Comparison of ENCODE assay signal across 21 cellular contexts in the genomic region with DNA sequence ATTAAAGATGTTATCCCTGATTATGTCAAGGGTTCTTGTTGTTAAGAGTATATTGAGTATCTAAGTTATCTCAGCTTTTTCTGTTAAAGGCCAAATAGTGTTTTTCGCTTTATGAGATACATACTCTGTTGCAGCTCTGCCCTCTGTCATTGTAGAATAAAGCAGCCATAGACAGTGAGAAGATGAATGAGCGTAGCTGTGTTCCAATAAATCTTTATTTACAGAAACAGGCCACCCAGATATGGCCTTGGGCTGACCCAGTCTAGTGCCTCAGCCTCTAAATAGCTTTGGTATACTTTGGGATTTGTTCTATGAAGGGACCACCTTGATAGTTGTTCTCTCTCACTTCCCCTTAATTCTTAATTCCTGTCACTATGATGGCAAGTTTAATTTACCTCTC.
A peak's percentile ranks its signal among the peaks of the same experiment; 100 is the strongest.
DNase-seq lines count a peak whose midpoint lies in the region; ATAC-seq, FAIRE-seq and TF ChIP-seq lines count a peak whose summit lies in the region.
"Had no signal": no experiment of that assay in that cellular context is flagged by ENCODE, and none has a peak within 500 bp of the region (broad histone marks: within the 10 kb centered on the region; RNA-seq: fewer than 3 reads in every experiment).

No MANE protein-coding gene starts in this region.

- H3K4me1 Mint-ChIP-seq in activated naive CD4-positive, alpha-beta T cell treated with anti-CD3 and anti-CD28 coated beads, Interleukin-2, amount 50 U/mL, for 24 hours: peaks cover 12% of the 10 kb centered on the region
- peaks cover 13% of the 10 kb centered on the region for H3K4me1 Mint-ChIP-seq in activated T-helper 1 cell treated with anti-CD3 and anti-CD28 coated beads, Interleukin-12 subunit alpha, Interleukin-12 subunit beta, Interleukin-2, Interleukin-4 antibody, amounts not matched to agents 30 ng/mL and 10 ng/mL and 1 ng/mL, durations not matched to agents 14 hours and 24 hours and 36 hours (ENCODE audit: low read depth)
- H3K4me1 Mint-ChIP-seq in naive thymus-derived CD4-positive, alpha-beta T cell: peaks cover 0 to 10% (median 6%) of the 10 kb centered on the region in 7 donors

- H3K27me3 Mint-ChIP-seq in activated naive CD4-positive, alpha-beta T cell treated with anti-CD3 and anti-CD28 coated beads, Interleukin-2, amount 50 U/mL, for 24 hours: no peaks in the 10 kb centered on the region
- no peaks in the 10 kb centered on the region for H3K27me3 Mint-ChIP-seq in activated T-helper 1 cell treated with anti-CD3 and anti-CD28 coated beads, Interleukin-12 subunit alpha, Interleukin-12 subunit beta, Interleukin-2, Interleukin-4 antibody, amounts not matched to agents 30 ng/mL and 10 ng/mL and 1 ng/mL, durations not matched to agents 14 hours and 24 hours and 36 hours (ENCODE audit: insufficient read depth)
- H3K27me3 Mint-ChIP-seq in naive thymus-derived CD4-positive, alpha-beta T cell: no peaks in the 10 kb centered on the region
- H3K27me3 Mint-ChIP-seq: CD4-positive, CD25-positive, alpha-beta regulatory T cell had no signal

- H4K20me1 ChIP-seq in K562 (replicated peaks; ENCODE audit: control insufficient read depth, insufficient read depth, low read length): no peaks in the 10 kb centered on the region

- no peaks in the 10 kb centered on the region for H3K9me3 Mint-ChIP-seq in activated naive CD4-positive, alpha-beta T cell treated with anti-CD3 and anti-CD28 coated beads, Interleukin-2, amount 50 U/mL, for 24 hours
- H3K9me3 Mint-ChIP-seq in activated T-helper 1 cell treated with anti-CD3 and anti-CD28 coated beads, Interleukin-12 subunit alpha, Interleukin-12 subunit beta, Interleukin-2, Interleukin-4 antibody, amounts not matched to agents 30 ng/mL and 10 ng/mL and 1 ng/mL, durations not matched to agents 14 hours and 24 hours and 36 hours: no peaks in the 10 kb centered on the region
- H3K9me3 Mint-ChIP-seq in naive thymus-derived CD4-positive, alpha-beta T cell: no peaks in the 10 kb centered on the region
- H3K9me3 Mint-ChIP-seq: CD8-positive, alpha-beta memory T cell had no signal

- no peak overlapping the region for H3K4me3 Mint-ChIP-seq in activated naive CD4-positive, alpha-beta T cell treated with anti-CD3 and anti-CD28 coated beads, Interleukin-2, amount 50 U/mL, for 24 hours
- H3K4me3 Mint-ChIP-seq in activated T-helper 1 cell treated with anti-CD3 and anti-CD28 coated beads, Interleukin-12 subunit alpha, Interleukin-12 subunit beta, Interleukin-2, Interleukin-4 antibody, amounts not matched to agents 30 ng/mL and 10 ng/mL and 1 ng/mL, durations not matched to agents 14 hours and 24 hours and 36 hours: no peak overlapping the region
- no peak overlapping the region for H3K4me3 Mint-ChIP-seq in naive thymus-derived CD4-positive, alpha-beta T cell
- H3K4me3 Mint-ChIP-seq: CD4-positive, CD25-positive, alpha-beta regulatory T cell; CD8-positive, alpha-beta memory T cell had no signal

- no peak overlapping the region for H3K4me2 ChIP-seq in K562 (ENCODE audit: insufficient read depth, low read length)

- peak overlapping the region; percentile 37 for H3K27ac Mint-ChIP-seq in activated naive CD4-positive, alpha-beta T cell treated with anti-CD3 and anti-CD28 coated beads, Interleukin-2, amount 50 U/mL, for 24 hours
- peak overlapping the region; percentile 1 for H3K27ac Mint-ChIP-seq in activated T-helper 1 cell treated with anti-CD3 and anti-CD28 coated beads, Interleukin-12 subunit alpha, Interleukin-12 subunit beta, Interleukin-2, Interleukin-4 antibody, amounts not matched to agents 30 ng/mL and 10 ng/mL and 1 ng/mL, durations not matched to agents 14 hours and 24 hours and 36 hours
- peak overlapping the region in 6 of 9 donors; percentile 12 to 66 (median 56) for H3K27ac Mint-ChIP-seq in naive thymus-derived CD4-positive, alpha-beta T cell

- no peak overlapping the region for H3K27ac ChIP-seq in K562 (ENCODE audit: extremely low read depth, low read depth, low read length)
- H3K27ac ChIP-seq in naive thymus-derived CD4-positive, alpha-beta T cell (ENCODE audit: low read depth, low read length): no peak overlapping the region
- H3K27ac ChIP-seq: GM23248 had no signal

- no peaks in the 10 kb centered on the region for H3K79me2 ChIP-seq in K562 (ENCODE audit: control insufficient read depth, insufficient read depth, low read length)

- no peak for TF ChIP-seq RAD21 in K562 (CRISPR knock-in tag; conservative IDR thresholded peaks at IDR 0.05 in 1 of 2, IDR thresholded peaks at IDR 0.05 in 1 of 2)

- peaks cover 94% of the 10 kb centered on the region for H3K36me3 ChIP-seq in K562 (ENCODE audit: control insufficient read depth, insufficient read depth, low read length)
- peaks cover 31 to 99% (median 63%) of the 10 kb centered on the region in 3 experiments for H3K36me3 ChIP-seq in naive thymus-derived CD4-positive, alpha-beta T cell (ENCODE audit: control insufficient read depth in 2 of 3, insufficient read depth in 3 of 3, low read length in 3 of 3)

- in situ Hi-C loops in K562 (cut with MboI): no loop called here

- no peaks in the 10 kb centered on the region for H3K9me1 ChIP-seq in K562 (ENCODE audit: control insufficient read depth, insufficient read depth, low read length)

- no peak for FAIRE-seq in K562 (lab: Jason Lieb, UNC)
- FAIRE-seq: A204.1, GM18507 had no signal

- no peaks in the 10 kb centered on the region for H3K9me3 ChIP-seq in K562 (replicated peaks; ENCODE audit: control insufficient read depth, insufficient read depth, low read depth, low read length)
- H3K9me3 ChIP-seq in naive thymus-derived CD4-positive, alpha-beta T cell (ENCODE audit: control insufficient read depth in 2 of 3, low read length in 3 of 3): no peaks in the 10 kb centered on the region
- H3K9me3 ChIP-seq: BE2C, HAP-1 had no signal

- TF ChIP-seq CTCF in K562 (IDR thresholded peaks at IDR 0.05 in 2 of 3, conservative IDR thresholded peaks at IDR 0.05 in 1 of 3; ENCODE audit: insufficient read depth in 2 of 3, low read depth in 1 of 3, low read length in 3 of 3): no peak

- peaks cover 18% of the 10 kb centered on the region for H3K36me3 Mint-ChIP-seq in activated naive CD4-positive, alpha-beta T cell treated with anti-CD3 and anti-CD28 coated beads, Interleukin-2, amount 50 U/mL, for 24 hours
- peaks cover 64% of the 10 kb centered on the region for H3K36me3 Mint-ChIP-seq in activated T-helper 1 cell treated with anti-CD3 and anti-CD28 coated beads, Interleukin-12 subunit alpha, Interleukin-12 subunit beta, Interleukin-2, Interleukin-4 antibody, amounts not matched to agents 30 ng/mL and 10 ng/mL and 1 ng/mL, durations not matched to agents 14 hours and 24 hours and 36 hours (ENCODE audit: low read depth)
- peaks cover 16 to 83% (median 57%) of the 10 kb centered on the region in 5 donors for H3K36me3 Mint-ChIP-seq in naive thymus-derived CD4-positive, alpha-beta T cell

- DNase-seq in activated naive CD4-positive, alpha-beta T cell (lab: John Stamatoyannopoulos, UW): no peak
- DNase-seq in activated T-helper 1 cell treated with anti-CD3 and anti-CD28 coated beads, Interleukin-12 subunit alpha, Interleukin-12 subunit beta, Interleukin-2, Interleukin-4 antibody, amounts not matched to agents 30 ng/mL and 10 ng/mL and 1 ng/mL, durations not matched to agents 14 hours and 24 hours and 36 hours (ENCODE audit: low spot score): no peak
- no peak for DNase-seq in K562 (ENCODE audit: extremely low read depth in 1 of 4, low spot score in 3 of 4)
- DNase-seq in naive thymus-derived CD4-positive, alpha-beta T cell: no peak
- DNase-seq in Kasumi-1 (lab: John Stamatoyannopoulos, UW): no peak
- no peak for DNase-seq in SW480 (ENCODE audit: low spot score)
- DNase-seq: ACHN; BE2C; C1 segment of cervical spinal cord; CD4-positive, CD25-positive, alpha-beta regulatory T cell; CD8-positive, alpha-beta memory T cell; COR-L47; DMS153; DMS79 treated with DMSO at 0.1 percent for 48 hours; GF-D8; GM23248 had no signal

- no peak overlapping the region for H2AFZ ChIP-seq in K562 (ENCODE audit: low read depth, low read length)
- H2AFZ ChIP-seq: GM23248 had no signal

- ATAC-seq in K562 (no peak), HG03571 (IDR thresholded peaks at IDR 0.05; ENCODE audit: unreplicated experiment) (no peak)
- ATAC-seq in naive thymus-derived CD4-positive, alpha-beta T cell: no peak

- H3K27me3 ChIP-seq in K562 (ENCODE audit: control insufficient read depth in 2 of 2, insufficient read depth in 2 of 2, low read length in 2 of 2): no peaks in the 10 kb centered on the region
- no peaks in the 10 kb centered on the region for H3K27me3 ChIP-seq in naive thymus-derived CD4-positive, alpha-beta T cell (ENCODE audit: control insufficient read depth in 2 of 2, insufficient read depth in 2 of 2, low read length in 2 of 2)
- H3K27me3 ChIP-seq: BE2C had no signal

- TF ChIP-seq EP300 in K562 (IDR thresholded peaks at IDR 0.05; ENCODE audit: low read length): no peak

- H3K4me1 ChIP-seq in K562 (replicated peaks in 1 of 2; ENCODE audit: control insufficient read depth in 2 of 2, insufficient read depth in 2 of 2, low read length in 2 of 2): no peaks in the 10 kb centered on the region
- no peaks in the 10 kb centered on the region for H3K4me1 ChIP-seq in naive thymus-derived CD4-positive, alpha-beta T cell (ENCODE audit: control insufficient read depth in 2 of 2, insufficient read depth in 2 of 2, low read length in 2 of 2)
- H3K4me1 ChIP-seq: BE2C, HAP-1 had no signal

- H3K9ac ChIP-seq in K562 (ENCODE audit: insufficient read depth in 1 of 2, low read depth in 2 of 2, low read length in 2 of 2): no peak overlapping the region
- H3K9ac ChIP-seq: GM23248 had no signal

- intact Hi-C loops in activated T-helper 1 cell treated with anti-CD3 and anti-CD28 coated beads, Interleukin-12 subunit alpha, Interleukin-12 subunit beta, Interleukin-2, Interleukin-4 antibody, amounts not matched to agents 30 ng/mL and 10 ng/mL and 1 ng/mL, durations not matched to agents 14 hours and 24 hours and 36 hours (cut with micrococcal nuclease): no loop called here
- intact Hi-C loops in K562 (cut with micrococcal nuclease): no loop called here
- intact Hi-C loops in naive thymus-derived CD4-positive, alpha-beta T cell (cut with micrococcal nuclease): loop anchor here in 1 of 2 donors (1.0 to 5.0 kb wide), 2 partner anchors 11 to 33 kb away; no protein-coding TSS in a partner anchor

- CTCF ChIA-PET in K562 (lab: Yijun Ruan, JAX; ENCODE audit: low intra/inter-chr PET ratio): no interaction called here
- CTCF ChIA-PET in naive thymus-derived CD4-positive, alpha-beta T cell (lab: Charles Lee): interaction anchor here (0.5 kb wide), 1 partner anchor 624 kb away, joined by 3 read pairs; no protein-coding TSS in a partner anchor

- BruUV-seq in K562 (replicated peaks; lab: Mats Ljungman, UMichigan): no TSS peak

- 78% methylated on average over 2 of the region's 2 CpGs for WGBS in K562 (ENCODE audit: insufficient coverage, low coverage, missing lambda C conversion rate)

- H3K4me3 ChIP-seq in K562: no peak overlapping the region
- no peak overlapping the region for H3K4me3 ChIP-seq in naive thymus-derived CD4-positive, alpha-beta T cell (ENCODE audit: low read length)
- H3K4me3 ChIP-seq: GM23248, HAP-1 had no signal

- TF ChIP-seq POLR2A in K562 (conservative IDR thresholded peaks at IDR 0.05): no peak

- POLR2A ChIA-PET in K562 (lab: Yijun Ruan, JAX): no interaction called here
- POLR2A ChIA-PET in naive thymus-derived CD4-positive, alpha-beta T cell (lab: Charles Lee): no interaction called here

TF ChIP-seq in K562, 482 proteins besides CTCF, POLR2A, EP300 and RAD21 (continues in another document):
- no peak for TF ChIP-seq ZNF57 (CRISPR knock-in tag; IDR thresholded peaks at IDR 0.05)
- no peak for TF ChIP-seq ZBTB17 (CRISPR knock-in tag; IDR thresholded peaks at IDR 0.05)

Comparison
In these comparisons a context has a peak if more than half of its experiments do, and no peak if none do; other contexts are left out.
1. H3K27ac Mint-ChIP-seq: peak in every context shown above with its lines; median percentile 56 in naive thymus-derived CD4-positive, alpha-beta T cell; 37 in activated naive CD4-positive, alpha-beta T cell treated with anti-CD3 and anti-CD28 coated beads, Interleukin-2, amount 50 U/mL, for 24 hours; 1 in activated T-helper 1 cell treated with anti-CD3 and anti-CD28 coated beads, Interleukin-12 subunit alpha, Interleukin-12 subunit beta, Interleukin-2, Interleukin-4 antibody, amounts not matched to agents 30 ng/mL and 10 ng/mL and 1 ng/mL, durations not matched to agents 14 hours and 24 hours and 36 hours.